ENCODE assay signal across 17 cellular contexts in the genomic region with DNA sequence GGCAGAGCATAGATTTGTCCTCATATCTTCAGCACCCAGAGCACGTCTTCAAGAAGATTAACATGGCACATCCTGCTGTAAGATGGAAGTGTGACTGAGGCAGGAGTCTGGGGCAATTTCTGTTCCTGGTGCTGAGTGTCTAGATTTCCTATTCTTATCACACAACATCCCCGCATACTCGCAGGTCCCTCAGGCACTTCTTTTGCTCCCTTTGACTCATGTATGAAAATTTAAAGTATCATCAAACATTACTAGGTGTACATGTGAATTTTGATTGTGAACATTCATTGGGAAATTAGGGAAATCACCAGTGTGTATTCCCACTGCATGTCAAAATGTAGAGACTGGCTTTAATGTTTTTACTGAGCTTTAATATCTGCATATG. TPM values are rescaled to one million over a fixed set of nuclear protein-coding genes. Genes with fewer than 3 reads are reported as not detected.
"Had no signal": no experiment of that assay in that cellular context is flagged by ENCODE, and none has a peak within 500 bp of the region (broad histone marks: within the 10 kb centered on the region; RNA-seq: fewer than 3 reads in every experiment).

No MANE protein-coding gene starts in this region.

- H3K4me3 Mint-ChIP-seq: activated CD4-positive, alpha-beta memory T cell treated with anti-CD3 and anti-CD28 coated beads, Interleukin-2, amount 10 ng/mL, durations not matched to agents 7 days and 5 days; activated naive CD8-positive, alpha-beta T cell treated with anti-CD3 and anti-CD28 coated beads for 36 hours; activated T-cell treated with anti-CD3 and anti-CD28 coated beads, Interleukin-2, amount 50 U/mL, for 72 hours; naive B cell had no signal

- DNase-seq: activated CD4-positive, alpha-beta memory T cell treated with anti-CD3 and anti-CD28 coated beads, Interleukin-2, amount 10 ng/mL, durations not matched to agents 7 days and 5 days; activated CD8-positive, alpha-beta memory T cell treated with anti-CD3 and anti-CD28 coated beads, Interleukin-2, amount 50 U/mL, for 4 hours; activated gamma-delta T cell treated with Interleukin-2 at 50 U/mL for 16 hours; activated naive CD8-positive, alpha-beta T cell treated with anti-CD3 and anti-CD28 coated beads for 36 hours; activated T-cell treated with anti-CD3 and anti-CD28 coated beads, Interleukin-2, amount 50 U/mL, for 72 hours; anterior cingulate cortex; colonic mucosa; hippocampal formation; kidney glomerular epithelial cell; lower lobe of right lung; naive B cell; occipital lobe; stimulated activated CD4-positive, alpha-beta T cell treated with anti-CD3 and anti-CD28 coated beads, Interleukin-2, amount 100 ng/mL, for 48 hours; stimulated activated naive CD4-positive, alpha-beta T cell treated with Interleukin-2 at 50 U/mL for 16 hours; testis had no signal

- H3K27me3 ChIP-seq: cardiac muscle cell, colonic mucosa, testis had no signal

- H3K4me1 Mint-ChIP-seq: activated CD4-positive, alpha-beta memory T cell treated with anti-CD3 and anti-CD28 coated beads, Interleukin-2, amount 10 ng/mL, durations not matched to agents 7 days and 5 days; activated naive CD8-positive, alpha-beta T cell treated with anti-CD3 and anti-CD28 coated beads for 36 hours; naive B cell had no signal

- H3K4me1 ChIP-seq: colonic mucosa, testis had no signal

- H3K9me3 ChIP-seq: colonic mucosa, lower lobe of right lung, psoas muscle, testis had no signal

- H3K27ac Mint-ChIP-seq: activated CD4-positive, alpha-beta memory T cell treated with anti-CD3 and anti-CD28 coated beads, Interleukin-2, amount 10 ng/mL, durations not matched to agents 7 days and 5 days; activated naive CD8-positive, alpha-beta T cell treated with anti-CD3 and anti-CD28 coated beads for 36 hours; activated T-cell treated with anti-CD3 and anti-CD28 coated beads, Interleukin-2, amount 50 U/mL, for 72 hours; naive B cell had no signal

- H3K36me3 Mint-ChIP-seq: activated naive CD8-positive, alpha-beta T cell treated with anti-CD3 and anti-CD28 coated beads for 36 hours; naive B cell had no signal

- H3K36me3 ChIP-seq: cardiac muscle cell, colonic mucosa, lower lobe of right lung had no signal

- H3K9me3 Mint-ChIP-seq: activated CD4-positive, alpha-beta memory T cell treated with anti-CD3 and anti-CD28 coated beads, Interleukin-2, amount 10 ng/mL, durations not matched to agents 7 days and 5 days; activated naive CD8-positive, alpha-beta T cell treated with anti-CD3 and anti-CD28 coated beads for 36 hours; activated T-cell treated with anti-CD3 and anti-CD28 coated beads, Interleukin-2, amount 50 U/mL, for 72 hours had no signal

- H3K4me3 ChIP-seq: cardiac muscle cell, colonic mucosa, lower lobe of right lung, psoas muscle, testis had no signal

- ATAC-seq: activated T-cell treated with anti-CD3 and anti-CD28 coated beads, Interleukin-2, amount 50 U/mL, for 72 hours; lower lobe of right lung had no signal

- H3K27ac ChIP-seq: cardiac muscle cell, colonic mucosa, lower lobe of right lung, psoas muscle, testis had no signal

RNA-seq across cellular contexts. Expression of gene TRIL, which starts 31.5 kb away (rescaled TPM):
- total RNA-seq: activated naive CD8-positive, alpha-beta T cell treated with anti-CD3 and anti-CD28 coated beads for 36 hours; activated T-cell treated with anti-CD3 and anti-CD28 coated beads, Interleukin-2, amount 50 U/mL, for 72 hours had no signal
